ENCODE assay signal across 1 cellular context in the genomic region with DNA sequence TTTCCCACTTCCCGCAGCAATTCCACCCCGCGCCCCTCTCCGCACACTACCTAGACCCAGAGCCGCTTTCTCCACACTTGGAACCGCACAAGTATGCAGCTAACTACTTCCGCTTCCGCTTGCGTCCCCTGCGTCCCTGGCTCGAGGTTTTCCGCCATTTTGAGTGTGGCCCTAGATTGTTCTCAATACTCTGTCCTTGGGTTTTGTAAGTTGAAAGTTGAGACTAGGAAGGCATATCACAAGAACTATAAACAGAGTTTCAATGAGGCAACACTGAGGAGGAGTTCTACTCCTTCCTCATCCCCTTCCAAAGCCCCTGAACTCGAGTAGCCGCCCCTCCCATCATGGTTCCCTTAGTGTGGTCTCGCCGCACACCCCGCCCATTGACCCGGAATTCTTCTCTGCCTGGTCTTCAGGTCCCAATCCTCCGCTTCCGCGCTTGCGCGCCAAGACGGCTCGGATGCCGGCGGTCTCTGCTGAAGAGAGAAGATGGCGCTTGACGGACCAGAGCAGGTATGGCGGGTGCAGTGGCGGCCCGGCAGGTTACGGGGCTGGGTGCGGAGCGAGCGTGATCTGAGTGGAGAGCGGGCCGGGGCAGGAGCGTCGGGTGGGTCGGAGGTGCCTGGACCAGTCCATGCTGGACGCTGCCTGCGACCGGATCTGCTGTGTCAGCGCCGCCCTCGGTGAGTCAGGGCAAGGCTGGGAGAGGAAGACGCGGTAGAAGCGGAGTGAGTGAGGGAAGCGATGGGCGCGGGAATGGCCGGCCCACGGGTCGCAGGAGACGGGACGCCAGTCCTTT.
A peak's percentile ranks its signal among the peaks of the same experiment; 100 is the strongest.
TF ChIP-seq lines count a peak whose summit lies in the region.

A gene with protein sequence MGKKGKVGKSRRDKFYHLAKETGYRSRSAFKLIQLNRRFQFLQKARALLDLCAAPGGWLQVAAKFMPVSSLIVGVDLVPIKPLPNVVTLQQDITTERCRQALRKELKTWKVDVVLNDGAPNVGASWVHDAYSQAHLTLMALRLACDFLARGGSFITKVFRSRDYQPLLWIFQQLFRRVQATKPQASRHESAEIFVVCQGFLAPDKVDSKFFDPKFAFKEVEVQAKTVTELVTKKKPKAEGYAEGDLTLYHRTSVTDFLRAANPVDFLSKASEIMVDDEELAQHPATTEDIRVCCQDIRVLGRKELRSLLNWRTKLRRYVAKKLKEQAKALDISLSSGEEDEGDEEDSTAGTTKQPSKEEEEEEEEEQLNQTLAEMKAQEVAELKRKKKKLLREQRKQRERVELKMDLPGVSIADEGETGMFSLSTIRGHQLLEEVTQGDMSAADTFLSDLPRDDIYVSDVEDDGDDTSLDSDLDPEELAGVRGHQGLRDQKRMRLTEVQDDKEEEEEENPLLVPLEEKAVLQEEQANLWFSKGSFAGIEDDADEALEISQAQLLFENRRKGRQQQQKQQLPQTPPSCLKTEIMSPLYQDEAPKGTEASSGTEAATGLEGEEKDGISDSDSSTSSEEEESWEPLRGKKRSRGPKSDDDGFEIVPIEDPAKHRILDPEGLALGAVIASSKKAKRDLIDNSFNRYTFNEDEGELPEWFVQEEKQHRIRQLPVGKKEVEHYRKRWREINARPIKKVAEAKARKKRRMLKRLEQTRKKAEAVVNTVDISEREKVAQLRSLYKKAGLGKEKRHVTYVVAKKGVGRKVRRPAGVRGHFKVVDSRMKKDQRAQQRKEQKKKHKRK (minus strand): TSS at position 662 of the 799 bp plus-strand sequence. CDS start 761 bp downstream, outside the sequence.
TSS of gene PSMC5 (plus strand) at position 430 of the 799 bp plus-strand sequence. CDS start at position 490, 60 bp downstream.

TF ChIP-seq in HepG2, 621 proteins besides CTCF, POLR2A, EP300 and RAD21 (continued from another document and continues in another):
- TF ChIP-seq ZMAT5 (CRISPR knock-in tag; IDR thresholded peaks at IDR 0.05; ENCODE audit: borderline replicate concordance, low read depth) (no peak), SRSF1 (optimal IDR thresholded peaks at IDR 0.05; ENCODE audit: low read depth, low read length) (peak; percentile 94), TOE1 (CRISPR knock-in tag; IDR thresholded peaks at IDR 0.05) (no peak), MAFK (conservative IDR thresholded peaks at IDR 0.05 in 1 of 2, IDR thresholded peaks at IDR 0.05 in 1 of 2; ENCODE audit: low read length in 2 of 2) (peak; percentile 89 to 97), ZNF430 (CRISPR knock-in tag; IDR thresholded peaks at IDR 0.05) (peak; percentile 96), CAMTA2 (CRISPR knock-in tag; IDR thresholded peaks at IDR 0.05; ENCODE audit: borderline replicate concordance) (peak; percentile 89; the same call in 1 of the 2 replicates), ZFP37 (CRISPR knock-in tag; IDR thresholded peaks at IDR 0.05; ENCODE audit: borderline replicate concordance) (0 out of 2 replicates have a peak, but pooled peaks have one; percentile 17), PPARG (CRISPR knock-in tag; conservative IDR thresholded peaks at IDR 0.05) (0 out of 2 replicates have a peak, but pooled peaks have one; percentile 29), ZNF251 (CRISPR knock-in tag; IDR thresholded peaks at IDR 0.05) (peak; percentile 76; the same call in 1 of the 2 replicates), FUBP1 (CRISPR knock-in tag; IDR thresholded peaks at IDR 0.05; ENCODE audit: borderline replicate concordance) (no peak), ARHGAP35 (CRISPR knock-in tag; IDR thresholded peaks at IDR 0.05; ENCODE audit: borderline replicate concordance) (peak; percentile 87; the same call in 1 of the 2 replicates), E2F5 (CRISPR knock-in tag; conservative IDR thresholded peaks at IDR 0.05) (peak; percentile 74; the same call in 1 of the 2 replicates), ZNF768 (CRISPR knock-in tag; IDR thresholded peaks at IDR 0.05) (peak; percentile 81; the same call in 1 of the 2 replicates), SOX6 (IDR thresholded peaks at IDR 0.05) (no peak), SOX6 (CRISPR knock-in tag; IDR thresholded peaks at IDR 0.05) (peak; percentile 75)
- TF ChIP-seq, protein P1, sequence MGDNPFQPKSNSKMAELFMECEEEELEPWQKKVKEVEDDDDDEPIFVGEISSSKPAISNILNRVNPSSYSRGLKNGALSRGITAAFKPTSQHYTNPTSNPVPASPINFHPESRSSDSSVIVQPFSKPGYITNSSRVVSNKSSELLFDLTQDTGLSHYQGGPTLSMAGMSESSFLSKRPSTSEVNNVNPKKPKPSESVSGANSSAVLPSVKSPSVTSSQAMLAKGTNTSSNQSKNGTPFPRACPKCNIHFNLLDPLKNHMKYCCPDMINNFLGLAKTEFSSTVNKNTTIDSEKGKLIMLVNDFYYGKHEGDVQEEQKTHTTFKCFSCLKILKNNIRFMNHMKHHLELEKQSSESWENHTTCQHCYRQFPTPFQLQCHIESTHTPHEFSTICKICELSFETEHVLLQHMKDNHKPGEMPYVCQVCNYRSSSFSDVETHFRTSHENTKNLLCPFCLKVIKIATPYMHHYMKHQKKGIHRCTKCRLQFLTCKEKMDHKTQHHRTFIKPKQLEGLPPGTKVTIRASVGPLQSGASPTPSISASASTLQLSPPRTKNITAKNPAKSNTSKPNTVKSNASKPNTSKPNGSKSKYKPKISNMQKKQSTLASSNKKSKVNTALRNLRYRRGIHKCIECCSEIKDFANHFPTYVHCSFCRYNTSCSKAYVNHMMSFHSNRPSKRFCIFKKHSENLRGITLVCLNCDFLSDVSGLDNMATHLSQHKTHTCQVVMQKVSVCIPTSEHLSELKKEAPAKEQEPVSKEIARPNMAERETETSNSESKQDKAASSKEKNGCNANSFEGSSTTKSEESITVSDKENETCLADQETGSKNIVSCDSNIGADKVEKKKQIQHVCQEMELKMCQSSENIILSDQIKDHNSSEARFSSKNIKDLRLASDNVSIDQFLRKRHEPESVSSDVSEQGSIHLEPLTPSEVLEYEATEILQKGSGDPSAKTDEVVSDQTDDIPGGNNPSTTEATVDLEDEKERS (CRISPR knock-in tag; IDR thresholded peaks at IDR 0.05), result peak; percentile 82; the same call in 1 of the 2 replicates
- TF ChIP-seq, protein P2, sequence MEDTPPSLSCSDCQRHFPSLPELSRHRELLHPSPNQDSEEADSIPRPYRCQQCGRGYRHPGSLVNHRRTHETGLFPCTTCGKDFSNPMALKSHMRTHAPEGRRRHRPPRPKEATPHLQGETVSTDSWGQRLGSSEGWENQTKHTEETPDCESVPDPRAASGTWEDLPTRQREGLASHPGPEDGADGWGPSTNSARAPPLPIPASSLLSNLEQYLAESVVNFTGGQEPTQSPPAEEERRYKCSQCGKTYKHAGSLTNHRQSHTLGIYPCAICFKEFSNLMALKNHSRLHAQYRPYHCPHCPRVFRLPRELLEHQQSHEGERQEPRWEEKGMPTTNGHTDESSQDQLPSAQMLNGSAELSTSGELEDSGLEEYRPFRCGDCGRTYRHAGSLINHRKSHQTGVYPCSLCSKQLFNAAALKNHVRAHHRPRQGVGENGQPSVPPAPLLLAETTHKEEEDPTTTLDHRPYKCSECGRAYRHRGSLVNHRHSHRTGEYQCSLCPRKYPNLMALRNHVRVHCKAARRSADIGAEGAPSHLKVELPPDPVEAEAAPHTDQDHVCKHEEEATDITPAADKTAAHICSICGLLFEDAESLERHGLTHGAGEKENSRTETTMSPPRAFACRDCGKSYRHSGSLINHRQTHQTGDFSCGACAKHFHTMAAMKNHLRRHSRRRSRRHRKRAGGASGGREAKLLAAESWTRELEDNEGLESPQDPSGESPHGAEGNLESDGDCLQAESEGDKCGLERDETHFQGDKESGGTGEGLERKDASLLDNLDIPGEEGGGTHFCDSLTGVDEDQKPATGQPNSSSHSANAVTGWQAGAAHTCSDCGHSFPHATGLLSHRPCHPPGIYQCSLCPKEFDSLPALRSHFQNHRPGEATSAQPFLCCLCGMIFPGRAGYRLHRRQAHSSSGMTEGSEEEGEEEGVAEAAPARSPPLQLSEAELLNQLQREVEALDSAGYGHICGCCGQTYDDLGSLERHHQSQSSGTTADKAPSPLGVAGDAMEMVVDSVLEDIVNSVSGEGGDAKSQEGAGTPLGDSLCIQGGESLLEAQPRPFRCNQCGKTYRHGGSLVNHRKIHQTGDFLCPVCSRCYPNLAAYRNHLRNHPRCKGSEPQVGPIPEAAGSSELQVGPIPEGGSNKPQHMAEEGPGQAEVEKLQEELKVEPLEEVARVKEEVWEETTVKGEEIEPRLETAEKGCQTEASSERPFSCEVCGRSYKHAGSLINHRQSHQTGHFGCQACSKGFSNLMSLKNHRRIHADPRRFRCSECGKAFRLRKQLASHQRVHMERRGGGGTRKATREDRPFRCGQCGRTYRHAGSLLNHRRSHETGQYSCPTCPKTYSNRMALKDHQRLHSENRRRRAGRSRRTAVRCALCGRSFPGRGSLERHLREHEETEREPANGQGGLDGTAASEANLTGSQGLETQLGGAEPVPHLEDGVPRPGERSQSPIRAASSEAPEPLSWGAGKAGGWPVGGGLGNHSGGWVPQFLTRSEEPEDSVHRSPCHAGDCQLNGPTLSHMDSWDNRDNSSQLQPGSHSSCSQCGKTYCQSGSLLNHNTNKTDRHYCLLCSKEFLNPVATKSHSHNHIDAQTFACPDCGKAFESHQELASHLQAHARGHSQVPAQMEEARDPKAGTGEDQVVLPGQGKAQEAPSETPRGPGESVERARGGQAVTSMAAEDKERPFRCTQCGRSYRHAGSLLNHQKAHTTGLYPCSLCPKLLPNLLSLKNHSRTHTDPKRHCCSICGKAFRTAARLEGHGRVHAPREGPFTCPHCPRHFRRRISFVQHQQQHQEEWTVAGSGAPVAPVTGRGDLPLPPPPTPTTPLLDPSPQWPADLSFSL (CRISPR knock-in tag; IDR thresholded peaks at IDR 0.05), result no peak
- TF ChIP-seq, protein P3, sequence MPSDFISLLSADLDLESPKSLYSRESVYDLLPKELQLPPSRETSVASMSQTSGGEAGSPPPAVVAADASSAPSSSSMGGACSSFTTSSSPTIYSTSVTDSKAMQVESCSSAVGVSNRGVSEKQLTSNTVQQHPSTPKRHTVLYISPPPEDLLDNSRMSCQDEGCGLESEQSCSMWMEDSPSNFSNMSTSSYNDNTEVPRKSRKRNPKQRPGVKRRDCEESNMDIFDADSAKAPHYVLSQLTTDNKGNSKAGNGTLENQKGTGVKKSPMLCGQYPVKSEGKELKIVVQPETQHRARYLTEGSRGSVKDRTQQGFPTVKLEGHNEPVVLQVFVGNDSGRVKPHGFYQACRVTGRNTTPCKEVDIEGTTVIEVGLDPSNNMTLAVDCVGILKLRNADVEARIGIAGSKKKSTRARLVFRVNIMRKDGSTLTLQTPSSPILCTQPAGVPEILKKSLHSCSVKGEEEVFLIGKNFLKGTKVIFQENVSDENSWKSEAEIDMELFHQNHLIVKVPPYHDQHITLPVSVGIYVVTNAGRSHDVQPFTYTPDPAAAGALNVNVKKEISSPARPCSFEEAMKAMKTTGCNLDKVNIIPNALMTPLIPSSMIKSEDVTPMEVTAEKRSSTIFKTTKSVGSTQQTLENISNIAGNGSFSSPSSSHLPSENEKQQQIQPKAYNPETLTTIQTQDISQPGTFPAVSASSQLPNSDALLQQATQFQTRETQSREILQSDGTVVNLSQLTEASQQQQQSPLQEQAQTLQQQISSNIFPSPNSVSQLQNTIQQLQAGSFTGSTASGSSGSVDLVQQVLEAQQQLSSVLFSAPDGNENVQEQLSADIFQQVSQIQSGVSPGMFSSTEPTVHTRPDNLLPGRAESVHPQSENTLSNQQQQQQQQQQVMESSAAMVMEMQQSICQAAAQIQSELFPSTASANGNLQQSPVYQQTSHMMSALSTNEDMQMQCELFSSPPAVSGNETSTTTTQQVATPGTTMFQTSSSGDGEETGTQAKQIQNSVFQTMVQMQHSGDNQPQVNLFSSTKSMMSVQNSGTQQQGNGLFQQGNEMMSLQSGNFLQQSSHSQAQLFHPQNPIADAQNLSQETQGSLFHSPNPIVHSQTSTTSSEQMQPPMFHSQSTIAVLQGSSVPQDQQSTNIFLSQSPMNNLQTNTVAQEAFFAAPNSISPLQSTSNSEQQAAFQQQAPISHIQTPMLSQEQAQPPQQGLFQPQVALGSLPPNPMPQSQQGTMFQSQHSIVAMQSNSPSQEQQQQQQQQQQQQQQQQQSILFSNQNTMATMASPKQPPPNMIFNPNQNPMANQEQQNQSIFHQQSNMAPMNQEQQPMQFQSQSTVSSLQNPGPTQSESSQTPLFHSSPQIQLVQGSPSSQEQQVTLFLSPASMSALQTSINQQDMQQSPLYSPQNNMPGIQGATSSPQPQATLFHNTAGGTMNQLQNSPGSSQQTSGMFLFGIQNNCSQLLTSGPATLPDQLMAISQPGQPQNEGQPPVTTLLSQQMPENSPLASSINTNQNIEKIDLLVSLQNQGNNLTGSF (CRISPR knock-in tag; IDR thresholded peaks at IDR 0.05), result peak; percentile 42; the same call in 1 of the 2 replicates
- TF ChIP-seq, protein P4, sequence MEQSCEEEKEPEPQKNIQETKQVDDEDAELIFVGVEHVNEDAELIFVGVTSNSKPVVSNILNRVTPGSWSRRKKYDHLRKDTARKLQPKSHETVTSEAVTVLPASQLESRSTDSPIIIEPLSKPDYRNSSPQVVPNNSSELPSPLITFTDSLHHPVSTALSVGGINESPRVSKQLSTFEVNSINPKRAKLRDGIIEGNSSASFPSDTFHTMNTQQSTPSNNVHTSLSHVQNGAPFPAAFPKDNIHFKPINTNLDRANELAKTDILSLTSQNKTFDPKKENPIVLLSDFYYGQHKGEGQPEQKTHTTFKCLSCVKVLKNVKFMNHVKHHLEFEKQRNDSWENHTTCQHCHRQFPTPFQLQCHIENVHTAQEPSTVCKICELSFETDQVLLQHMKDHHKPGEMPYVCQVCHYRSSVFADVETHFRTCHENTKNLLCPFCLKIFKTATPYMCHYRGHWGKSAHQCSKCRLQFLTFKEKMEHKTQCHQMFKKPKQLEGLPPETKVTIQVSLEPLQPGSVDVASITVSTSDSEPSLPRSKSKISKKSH (CRISPR knock-in tag; IDR thresholded peaks at IDR 0.05; ENCODE audit: borderline replicate concordance), result peak; percentile 34; the same call in 1 of the 2 replicates
- TF ChIP-seq, protein P5, sequence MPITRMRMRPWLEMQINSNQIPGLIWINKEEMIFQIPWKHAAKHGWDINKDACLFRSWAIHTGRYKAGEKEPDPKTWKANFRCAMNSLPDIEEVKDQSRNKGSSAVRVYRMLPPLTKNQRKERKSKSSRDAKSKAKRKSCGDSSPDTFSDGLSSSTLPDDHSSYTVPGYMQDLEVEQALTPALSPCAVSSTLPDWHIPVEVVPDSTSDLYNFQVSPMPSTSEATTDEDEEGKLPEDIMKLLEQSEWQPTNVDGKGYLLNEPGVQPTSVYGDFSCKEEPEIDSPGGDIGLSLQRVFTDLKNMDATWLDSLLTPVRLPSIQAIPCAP (CRISPR knock-in tag; IDR thresholded peaks at IDR 0.05; ENCODE audit: low read depth), result peak; percentile 45; the same call in 1 of the 2 replicates
